ENCODE assay signal across 8 cellular contexts in genomic region chrX:49073641-49074575, GRCh38. TPM values are rescaled to one million over a fixed set of nuclear protein-coding genes. Genes with fewer than 3 reads are reported as not detected.
DNase-seq lines count a peak whose midpoint lies in the region; ATAC-seq and TF ChIP-seq lines count a peak whose summit lies in the region.

PRAF2 (minus strand) TSS chrX:49074002; CDS start chrX:49073987, 15 bp downstream.

- H3K4me1 ChIP-seq in osteoblast (ENCODE audit: insufficient read depth, low read length) = peaks cover 6% of the 10 kb centered on the region
- peaks cover 0 to 8% of the 10 kb centered on the region in 2 donors for H3K4me1 ChIP-seq in thoracic aorta (ENCODE audit: control insufficient read depth in 1 of 2, low read depth in 2 of 2)

- peak; percentile 46 for DNase-seq in DMS153 treated with DMSO at 0.1 percent for 48 hours (lab: John Stamatoyannopoulos, UW; ENCODE audit: unreplicated experiment)
- peak; percentile 91 for DNase-seq in NB4 (ENCODE audit: low read depth)
- DNase-seq in SKM-1 (lab: John Stamatoyannopoulos, UW; ENCODE audit: unreplicated experiment) = peak; percentile 40
- peak; percentile 71 for DNase-seq in activated naive CD8-positive, alpha-beta T cell treated with anti-CD3 and anti-CD28 coated beads, Interleukin-2, amount 50 U/mL, for 16 hours (ENCODE audit: low read depth, low spot score)
- peak; percentile 88 for DNase-seq in glutamatergic neuron
- DNase-seq in osteoblast (ENCODE audit: insufficient read length, low spot score, missing footprints) = peak; percentile 99
- DNase-seq in thoracic aorta (ENCODE audit: low spot score) = peak; percentile 78

- ATAC-seq in GM21825 (IDR thresholded peaks at IDR 0.05; ENCODE audit: unreplicated experiment) (peak; percentile 81), thoracic aorta (ENCODE audit: insufficient number of reproducible peaks, low FRiP score, low read depth) (peak; percentile 74)

- H3K4me1 Mint-ChIP-seq in glutamatergic neuron (ENCODE audit: low read depth, unreplicated experiment) = peaks cover 8% of the 10 kb centered on the region

- no peaks in the 10 kb centered on the region for H3K36me3 Mint-ChIP-seq in glutamatergic neuron (ENCODE audit: unreplicated experiment)

- peaks cover 26% of the 10 kb centered on the region for H3K79me2 ChIP-seq in osteoblast (ENCODE audit: insufficient read depth, low read length)

- H3K27me3 ChIP-seq in osteoblast (ENCODE audit: insufficient read depth, low read length) = no peaks in the 10 kb centered on the region
- H3K27me3 ChIP-seq in thoracic aorta (replicated peaks; ENCODE audit: insufficient read depth) = no peaks in the 10 kb centered on the region

- H3K36me3 ChIP-seq in osteoblast (ENCODE audit: insufficient read depth, low read length) (peaks cover 6% of the 10 kb centered on the region), thoracic aorta (no peaks in the 10 kb centered on the region)

- H3K27ac Mint-ChIP-seq in glutamatergic neuron (ENCODE audit: unreplicated experiment) = peak within 1 kb of the TSS; percentile 82

- H2AFZ ChIP-seq in osteoblast (ENCODE audit: low read length) = peak within 1 kb of the TSS; percentile 59

- peak within 1 kb of the TSS; percentile 53 for H3K4me3 ChIP-seq in NB4 (ENCODE audit: low read depth, low read length)
- peak within 1 kb of the TSS; percentile 86 for H3K4me3 ChIP-seq in osteoblast (ENCODE audit: insufficient read depth, low read length)
- H3K4me3 ChIP-seq in thoracic aorta = peak within 1 kb of the TSS; percentile 84

- peak within 1 kb of the TSS; percentile 80 for H3K4me2 ChIP-seq in osteoblast (ENCODE audit: insufficient read depth, low read length)

- H3K4me3 Mint-ChIP-seq in glutamatergic neuron (ENCODE audit: unreplicated experiment) = peak within 1 kb of the TSS; percentile 94

- H3K27ac ChIP-seq in osteoblast (ENCODE audit: low read depth, low read length) = peak within 1 kb of the TSS; percentile 71
- peak within 1 kb of the TSS; percentile 77 to 89 for H3K27ac ChIP-seq in thoracic aorta

- TF ChIP-seq CTCF in NB4 (IDR thresholded peaks at IDR 0.05; ENCODE audit: low read depth, low read length) (no peak), glutamatergic neuron (IDR thresholded peaks at IDR 0.05; ENCODE audit: partially characterized antibody, unreplicated experiment) (no peak), osteoblast (IDR thresholded peaks at IDR 0.05; ENCODE audit: extremely low read depth, low read depth, low read length) (no peak), thoracic aorta (IDR thresholded peaks at IDR 0.05) (no peak)

- H3K9me3 Mint-ChIP-seq in glutamatergic neuron (ENCODE audit: unreplicated experiment) = peaks cover 3% of the 10 kb centered on the region

- H3K27me3 Mint-ChIP-seq in glutamatergic neuron (ENCODE audit: unreplicated experiment) = peaks cover 8% of the 10 kb centered on the region

- H4K20me1 ChIP-seq in osteoblast (ENCODE audit: insufficient read depth, low read length) = no peaks in the 10 kb centered on the region

- no peak for TF ChIP-seq POLR2A in NB4 (IDR thresholded peaks at IDR 0.05; ENCODE audit: extremely low read depth, insufficient read length)

- H3K9me3 ChIP-seq in osteoblast (ENCODE audit: low read depth, low read length) = no peaks in the 10 kb centered on the region
- H3K9me3 ChIP-seq in thoracic aorta = no peaks in the 10 kb centered on the region

RNA-seq across cellular contexts. Expression of gene PRAF2, which starts in this region (rescaled TPM):
- total RNA-seq in glutamatergic neuron (ENCODE audit: unreplicated experiment) (41.5 TPM), osteoblast (12.3 and 15.6 TPM in 2 replicates), thoracic aorta (10 to 100 TPM; 24.0 to 25.7 TPM)

Comparison
In these comparisons a context has a peak if more than half of its experiments do, and no peak if none do; other contexts are left out.
1. Peak in every context shown above with its lines: DNase-seq, ATAC-seq, H3K4me3 ChIP-seq and H3K27ac ChIP-seq.
2. DNase-seq: peak in every context shown above with its lines; median percentile 99 in osteoblast; 91 in NB4; 88 in glutamatergic neuron; 78 in thoracic aorta; 71 in activated naive CD8-positive, alpha-beta T cell treated with anti-CD3 and anti-CD28 coated beads, Interleukin-2, amount 50 U/mL, for 16 hours; 46 in DMS153 treated with DMSO at 0.1 percent for 48 hours; 40 in SKM-1.